Comparison of ENCODE assay signal across 2 cellular contexts in genomic region chr1:234535208-234535607, GRCh38.
TF ChIP-seq lines count a peak whose summit lies in the region.

No MANE protein-coding gene starts in this region.

TF ChIP-seq in liver, 16 proteins besides CTCF, POLR2A, EP300 and RAD21 (continued from another document):
- TF ChIP-seq REST (IDR thresholded peaks at IDR 0.05) = no peak
- no peak for TF ChIP-seq FOXA1 (IDR thresholded peaks at IDR 0.05)
- TF ChIP-seq HNF4A (conservative IDR thresholded peaks at IDR 0.05) = no peak
- no peak for TF ChIP-seq MAX (IDR thresholded peaks at IDR 0.05)
- TF ChIP-seq ZBTB33 (IDR thresholded peaks at IDR 0.05) = no peak
- TF ChIP-seq HNF4G (IDR thresholded peaks at IDR 0.05) = no peak
- no peak for TF ChIP-seq TAF1 (conservative IDR thresholded peaks at IDR 0.05)
- TF ChIP-seq EGR1 (IDR thresholded peaks at IDR 0.05; ENCODE audit: low read depth in 2 of 2) = no peak
- TF ChIP-seq JUND (IDR thresholded peaks at IDR 0.05) = no peak
- no peak for TF ChIP-seq RXRA (IDR thresholded peaks at IDR 0.05)
- no peak for TF ChIP-seq FOXA2 (IDR thresholded peaks at IDR 0.05)
- no peak for TF ChIP-seq NR2F2 (IDR thresholded peaks at IDR 0.05)

TF ChIP-seq in HepG2, 621 proteins besides CTCF, POLR2A, EP300 and RAD21 (continued from another document):
- no peak for TF ChIP-seq BATF2 (CRISPR knock-in tag; IDR thresholded peaks at IDR 0.05)
- TF ChIP-seq DR1 (CRISPR knock-in tag; IDR thresholded peaks at IDR 0.05) = no peak
- no peak for TF ChIP-seq MNT (IDR thresholded peaks at IDR 0.05)
- no peak for TF ChIP-seq SNAPC2 (CRISPR knock-in tag; IDR thresholded peaks at IDR 0.05)
- TF ChIP-seq RNF2 (conservative IDR thresholded peaks at IDR 0.05; ENCODE audit: low read depth) = no peak
- no peak for TF ChIP-seq KLF11 (CRISPR knock-in tag; IDR thresholded peaks at IDR 0.05)
TF ChIP-seq in HepG2: peak in this region for 0.
